14 cellular contexts compared by ENCODE assay signal in the genomic region with DNA sequence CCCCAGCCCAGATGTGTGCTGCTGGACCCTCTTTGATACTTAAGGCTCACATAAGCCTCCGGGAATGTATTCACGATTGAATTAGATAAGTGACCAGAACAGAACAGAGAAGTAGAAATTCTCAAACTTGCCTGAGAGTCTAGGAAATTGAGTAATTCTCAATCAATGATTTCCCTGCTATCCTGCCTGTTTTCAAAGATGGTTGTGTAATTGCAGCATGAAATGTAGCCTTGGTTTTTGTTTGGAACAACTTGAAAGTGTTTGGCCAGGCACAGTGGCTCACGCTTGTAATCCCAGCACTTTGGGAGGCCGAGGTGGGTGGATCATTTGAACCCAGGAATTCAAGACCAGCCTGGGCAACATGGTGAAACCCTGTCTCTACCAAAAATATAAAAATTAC. TPM values are rescaled to one million over a fixed set of nuclear protein-coding genes. Genes with fewer than 3 reads are reported as not detected.
DNase-seq lines count a peak whose midpoint lies in the region; ATAC-seq and TF ChIP-seq lines count a peak whose summit lies in the region.
"Had no signal": no experiment of that assay in that cellular context is flagged by ENCODE, and none has a peak within 500 bp of the region (broad histone marks: within the 10 kb centered on the region; RNA-seq: fewer than 3 reads in every experiment).

No MANE protein-coding gene starts in this region.

- H3K27ac Mint-ChIP-seq in CD4-positive, alpha-beta T cell: peak overlapping the region; percentile 72
- peak overlapping the region in 5 of 9 donors; percentile 77 to 95 (median 88) for H3K27ac Mint-ChIP-seq in naive thymus-derived CD4-positive, alpha-beta T cell

- peaks cover 19 to 48% (median 35%) of the 10 kb centered on the region in 4 donors for H3K36me3 ChIP-seq in esophagus muscularis mucosa
- peaks cover 0 to 15% (median 0%) of the 10 kb centered on the region in 3 experiments for H3K36me3 ChIP-seq in naive thymus-derived CD4-positive, alpha-beta T cell (ENCODE audit: control insufficient read depth in 2 of 3, insufficient read depth in 3 of 3, low read length in 3 of 3)

- WGBS in esophagus muscularis mucosa: 78% methylated on average over 4 of the region's 4 CpGs

- TF ChIP-seq EP300 in esophagus muscularis mucosa (IDR thresholded peaks at IDR 0.05): no peak

- H3K4me3 Mint-ChIP-seq in CD4-positive, alpha-beta T cell: no peak overlapping the region
- H3K4me3 Mint-ChIP-seq in naive thymus-derived CD4-positive, alpha-beta T cell: no peak overlapping the region

- POLR2A ChIA-PET in CD4-positive, alpha-beta T cell (lab: Charles Lee): interaction anchor here (1.6 kb wide), 1 partner anchor 248 kb away, joined by 5 read pairs; the partner anchor contains the start of genes GRK4 and NOP14
- POLR2A ChIA-PET in naive thymus-derived CD4-positive, alpha-beta T cell (lab: Charles Lee): no interaction called here

- no peak overlapping the region for H3K27ac ChIP-seq in CD4-positive, alpha-beta T cell (ENCODE audit: low read depth, low read length)
- peak overlapping the region in 3 of 4 donors; percentile 24 to 50 (median 49) for H3K27ac ChIP-seq in esophagus muscularis mucosa (replicated peaks in 1 of 4)
- H3K27ac ChIP-seq in naive thymus-derived CD4-positive, alpha-beta T cell (ENCODE audit: low read depth, low read length): no peak overlapping the region

- TF ChIP-seq CTCF in CD4-positive, alpha-beta T cell (IDR thresholded peaks at IDR 0.05): no peak
- TF ChIP-seq CTCF in esophagus muscularis mucosa (IDR thresholded peaks at IDR 0.05): no peak

- H3K9me3 Mint-ChIP-seq in CD4-positive, alpha-beta T cell: no peaks in the 10 kb centered on the region
- no peaks in the 10 kb centered on the region for H3K9me3 Mint-ChIP-seq in naive thymus-derived CD4-positive, alpha-beta T cell
- H3K9me3 Mint-ChIP-seq: activated naive CD8-positive, alpha-beta T cell treated with anti-CD3 and anti-CD28 coated beads, Interleukin-2, amount 10 ng/mL, durations not matched to agents 7 days and 5 days; natural killer cell treated with Interleukin-12 subunit alpha and Interleukin-12 subunit beta and Interleukin-15 and Interleukin-18, amount 100 ng/mL, for 72 hours had no signal

- peaks cover 20 to 29% (median 24%) of the 10 kb centered on the region in 4 donors for H3K4me1 ChIP-seq in esophagus muscularis mucosa
- H3K4me1 ChIP-seq in naive thymus-derived CD4-positive, alpha-beta T cell (ENCODE audit: control insufficient read depth in 2 of 2, insufficient read depth in 2 of 2, low read length in 2 of 2): peaks cover 6 to 16% of the 10 kb centered on the region in 2 donors

- H3K36me3 Mint-ChIP-seq in CD4-positive, alpha-beta T cell (ENCODE audit: low read depth): peaks cover 52% of the 10 kb centered on the region
- peaks cover 0 to 28% (median 16%) of the 10 kb centered on the region in 5 donors for H3K36me3 Mint-ChIP-seq in naive thymus-derived CD4-positive, alpha-beta T cell

- H3K4me3 ChIP-seq in esophagus muscularis mucosa: no peak overlapping the region
- no peak overlapping the region for H3K4me3 ChIP-seq in naive thymus-derived CD4-positive, alpha-beta T cell (ENCODE audit: low read length)
- H3K4me3 ChIP-seq: SK-N-MC had no signal

- H3K27me3 ChIP-seq in CD4-positive, alpha-beta T cell (ENCODE audit: control insufficient read depth, insufficient read depth, low read length): no peaks in the 10 kb centered on the region
- H3K27me3 ChIP-seq in esophagus muscularis mucosa: no peaks in the 10 kb centered on the region
- H3K27me3 ChIP-seq in naive thymus-derived CD4-positive, alpha-beta T cell (ENCODE audit: control insufficient read depth in 2 of 2, insufficient read depth in 2 of 2, low read length in 2 of 2): no peaks in the 10 kb centered on the region

- no peak for TF ChIP-seq POLR2A in esophagus muscularis mucosa (IDR thresholded peaks at IDR 0.05; ENCODE audit: low read depth)

- CTCF ChIA-PET in CD4-positive, alpha-beta T cell (lab: Charles Lee): interaction anchor here (2.3 kb wide), 1 partner anchor 49 kb away, joined by 10 read pairs; no protein-coding TSS in a partner anchor
- CTCF ChIA-PET in naive thymus-derived CD4-positive, alpha-beta T cell (lab: Charles Lee): no interaction called here

- no peaks in the 10 kb centered on the region for H3K9me3 ChIP-seq in CD4-positive, alpha-beta T cell (ENCODE audit: control insufficient read depth, low read length)
- no peaks in the 10 kb centered on the region for H3K9me3 ChIP-seq in esophagus muscularis mucosa
- no peaks in the 10 kb centered on the region for H3K9me3 ChIP-seq in naive thymus-derived CD4-positive, alpha-beta T cell (ENCODE audit: control insufficient read depth in 2 of 3, low read length in 3 of 3)

- intact Hi-C loops in CD4-positive, alpha-beta T cell (cut with DNase I, micrococcal nuclease): no loop called here
- intact Hi-C loops in esophagus muscularis mucosa (cut with DNase I): no loop called here
- intact Hi-C loops in naive thymus-derived CD4-positive, alpha-beta T cell (cut with micrococcal nuclease): loop anchor here in 1 of 2 donors (1.0 kb wide), 1 partner anchor 31 kb away; no protein-coding TSS in a partner anchor

- H3K27me3 Mint-ChIP-seq in CD4-positive, alpha-beta T cell: no peaks in the 10 kb centered on the region
- no peaks in the 10 kb centered on the region for H3K27me3 Mint-ChIP-seq in naive thymus-derived CD4-positive, alpha-beta T cell
- H3K27me3 Mint-ChIP-seq: activated naive CD8-positive, alpha-beta T cell treated with anti-CD3 and anti-CD28 coated beads, Interleukin-2, amount 10 ng/mL, durations not matched to agents 7 days and 5 days; natural killer cell treated with Interleukin-12 subunit alpha and Interleukin-12 subunit beta and Interleukin-15 and Interleukin-18, amount 100 ng/mL, for 72 hours had no signal

- H3K4me1 Mint-ChIP-seq in CD4-positive, alpha-beta T cell (ENCODE audit: low read depth): peaks cover 30% of the 10 kb centered on the region
- H3K4me1 Mint-ChIP-seq in naive thymus-derived CD4-positive, alpha-beta T cell: peaks cover 14 to 29% (median 23%) of the 10 kb centered on the region in 7 donors

- peak; percentile 6 to 12 for DNase-seq in AML-193 (lab: John Stamatoyannopoulos, UW)
- no peak for DNase-seq in CD4-positive, alpha-beta T cell
- no peak for DNase-seq in esophagus muscularis mucosa (ENCODE audit: extremely low spot score)
- no peak for DNase-seq in naive thymus-derived CD4-positive, alpha-beta T cell
- DNase-seq in NCI-H2029 treated with DMSO at 0.1 percent for 48 hours (lab: John Stamatoyannopoulos, UW): no peak
- DNase-seq in nucleus accumbens (lab: John Stamatoyannopoulos, UW): no peak
- DNase-seq: left colon; NCI-H146; NCI-H524; stimulated activated CD4-positive, alpha-beta T cell treated with anti-CD3 and anti-CD28 coated beads, Interleukin-4, amount 100 ng/mL, for 1 hour had no signal

- ATAC-seq in CD4-positive, alpha-beta T cell (ENCODE audit: poor library complexity): no peak
- ATAC-seq in naive thymus-derived CD4-positive, alpha-beta T cell: no peak
- ATAC-seq in GM18909 (IDR thresholded peaks at IDR 0.05; ENCODE audit: poor library complexity, unreplicated experiment): no peak
- ATAC-seq: left colon; natural killer cell treated with Interleukin-12 subunit alpha and Interleukin-12 subunit beta and Interleukin-15 and Interleukin-18, amount 100 ng/mL, for 72 hours had no signal

RNA-seq across cellular contexts. Expression of gene TNIP2, which starts 41.2 kb away (rescaled TPM):
- 10 to 100 TPM; 43.8 to 49.1 TPM for total RNA-seq in CD4-positive, alpha-beta T cell
- total RNA-seq in esophagus muscularis mucosa: 10 to 100 TPM; 56.1 to 85.5 (median 75.4) TPM
- total RNA-seq in naive thymus-derived CD4-positive, alpha-beta T cell: 10 to 100 TPM; 39.4 to 56.0 (median 43.6) TPM
- polyA plus RNA-seq in naive thymus-derived CD4-positive, alpha-beta T cell: 10 to 100 TPM; 33.6 to 55.3 TPM

Comparison
In these comparisons a context has a peak if more than half of its experiments do, and no peak if none do; other contexts are left out.
1. DNase-seq: peak in AML-193 (2 of 2); none in CD4-positive, alpha-beta T cell (0 of 10), esophagus muscularis mucosa (single experiment), naive thymus-derived CD4-positive, alpha-beta T cell (0 of 9), NCI-H2029 treated with DMSO at 0.1 percent for 48 hours (single experiment) and nucleus accumbens (0 of 56).
2. H3K27ac ChIP-seq: peak in esophagus muscularis mucosa (3 of 4); none in CD4-positive, alpha-beta T cell (single experiment) and naive thymus-derived CD4-positive, alpha-beta T cell (single experiment).